ENCODE assay signal across 8 cellular contexts in genomic region chr19:36850646-36851442, GRCh38. TPM values are rescaled to one million over a fixed set of nuclear protein-coding genes. Genes with fewer than 3 reads are reported as not detected.
DNase-seq lines count a peak whose midpoint lies in the region; ATAC-seq and TF ChIP-seq lines count a peak whose summit lies in the region.

TSS of gene ZNF345 (plus strand) at chr19:36850876. CDS start at chr19:36876831, 25,955 bp downstream.

- DNase-seq in NCI-H748 treated with DMSO at 0.1 percent for 48 hours (lab: John Stamatoyannopoulos, UW) (peak; percentile 96), lower leg skin (ENCODE audit: low spot score in 2 of 2) (peak; percentile 92 to 97)
- DNase-seq in activated CD4-positive, alpha-beta memory T cell treated with anti-CD3 and anti-CD28 coated beads, Interleukin-2, amount 10 ng/mL, durations not matched to agents 7 days and 5 days, result peak; percentile 89
- DNase-seq in stimulated activated CD4-positive, alpha-beta T cell treated with anti-CD3 and anti-CD28 coated beads, Interleukin-4, amount 100 ng/mL, for 24 hours, result peak; percentile 88

- H3K27ac Mint-ChIP-seq in activated CD4-positive, alpha-beta memory T cell treated with anti-CD3 and anti-CD28 coated beads, Interleukin-2, amount 10 ng/mL, durations not matched to agents 7 days and 5 days, result no peak within 1 kb of the TSS

- TF ChIP-seq POLR2A in lower leg skin (IDR thresholded peaks at IDR 0.05), result no peak

- peak within 1 kb of the TSS; percentile 82 for H3K27ac ChIP-seq in BLaER1
- peak within 1 kb of the TSS; percentile 64 for H3K27ac ChIP-seq in ectodermal cell (ENCODE audit: insufficient read depth, low read depth, low read length, poor library complexity, severe bottlenecking)

- ATAC-seq in GM19351 (IDR thresholded peaks at IDR 0.05; ENCODE audit: unreplicated experiment) (peak; percentile 82), HG03520 (IDR thresholded peaks at IDR 0.05; ENCODE audit: unreplicated experiment) (peak; percentile 66)

- no peaks in the 10 kb centered on the region for H4K20me1 ChIP-seq in BLaER1

- peaks cover 58% of the 10 kb centered on the region for H3K36me3 Mint-ChIP-seq in activated CD4-positive, alpha-beta memory T cell treated with anti-CD3 and anti-CD28 coated beads, Interleukin-2, amount 10 ng/mL, durations not matched to agents 7 days and 5 days (ENCODE audit: low read depth)

- peak within 1 kb of the TSS; percentile 87 for H3K4me2 ChIP-seq in BLaER1

- H3K4me1 Mint-ChIP-seq in activated CD4-positive, alpha-beta memory T cell treated with anti-CD3 and anti-CD28 coated beads, Interleukin-2, amount 10 ng/mL, durations not matched to agents 7 days and 5 days, result peaks cover 6% of the 10 kb centered on the region

- no peak within 1 kb of the TSS for H3K4me3 Mint-ChIP-seq in activated CD4-positive, alpha-beta memory T cell treated with anti-CD3 and anti-CD28 coated beads, Interleukin-2, amount 10 ng/mL, durations not matched to agents 7 days and 5 days

- H3K27me3 Mint-ChIP-seq in activated CD4-positive, alpha-beta memory T cell treated with anti-CD3 and anti-CD28 coated beads, Interleukin-2, amount 10 ng/mL, durations not matched to agents 7 days and 5 days, result no peaks in the 10 kb centered on the region

- H3K9me3 Mint-ChIP-seq in activated CD4-positive, alpha-beta memory T cell treated with anti-CD3 and anti-CD28 coated beads, Interleukin-2, amount 10 ng/mL, durations not matched to agents 7 days and 5 days, result peaks cover 23% of the 10 kb centered on the region

- POLR2A ChIA-PET in activated CD4-positive, alpha-beta memory T cell treated with anti-CD3 and anti-CD28 coated beads, Interleukin-2, amount 10 ng/mL, durations not matched to agents 7 days and 5 days (lab: Charles Lee), result interaction anchor here (0.6 to 4.1 kb wide), 21 partner anchors 10 to 735 kb away, joined by 3 to 80 read pairs (median 5); partner anchors contain the start of genes POLR2I, TBCB, ZFP14 and ZNF146

- CTCF ChIA-PET in activated CD4-positive, alpha-beta memory T cell treated with anti-CD3 and anti-CD28 coated beads, Interleukin-2, amount 10 ng/mL, durations not matched to agents 7 days and 5 days (lab: Charles Lee), result interaction anchor here (0.6 to 1.5 kb wide), 10 partner anchors 13 to 1156 kb away, joined by 3 to 12 read pairs (median 3); partner anchors contain the start of genes ZNF382, ZNF420, ZNF566 and ZNF568

- H3K9me3 ChIP-seq in BLaER1, result peaks cover 55% of the 10 kb centered on the region
- H3K9me3 ChIP-seq in ectodermal cell (ENCODE audit: control insufficient read depth, low read length), result no peaks in the 10 kb centered on the region

- peak within 1 kb of the TSS; percentile 92 for H3K9ac ChIP-seq in BLaER1

- no peaks in the 10 kb centered on the region for H3K27me3 ChIP-seq in BLaER1
- H3K27me3 ChIP-seq in ectodermal cell (ENCODE audit: control insufficient read depth, insufficient read depth, low read length, poor library complexity, severe bottlenecking), result no peaks in the 10 kb centered on the region

- WGBS in ectodermal cell, 2 experiments, result 2% methylated on average over 42 of the region's 42 CpGs
- 0% methylated on average over 38 to 42 of the region's 42 CpGs for WGBS in lower leg skin, 2 donors

- H3K4me3 ChIP-seq in BLaER1 (peak within 1 kb of the TSS; percentile 86), ectodermal cell (ENCODE audit: insufficient read depth, low read depth, low read length) (peak within 1 kb of the TSS; percentile 84), lower leg skin (ENCODE audit: low read depth, poor library complexity, severe bottlenecking) (peak within 1 kb of the TSS; percentile 68)

- intact Hi-C loops in lower leg skin (cut with DNase I; ENCODE audit: low total_unique reads), result no loop called here

- H3K4me1 ChIP-seq in BLaER1 (peaks cover 22% of the 10 kb centered on the region), ectodermal cell (ENCODE audit: control insufficient read depth, insufficient read depth, low read length) (peaks cover 5% of the 10 kb centered on the region)

- no peak for TF ChIP-seq CTCF in lower leg skin (IDR thresholded peaks at IDR 0.05)

- H3K36me3 ChIP-seq in BLaER1 (peaks cover 60% of the 10 kb centered on the region), ectodermal cell (ENCODE audit: control insufficient read depth, insufficient read depth, low read length) (peaks cover 29% of the 10 kb centered on the region)

RNA-seq across cellular contexts. Expression of gene ZNF345, which starts in this region (rescaled TPM):
- 1 to 10 TPM; 6.0 to 6.3 TPM for total RNA-seq in activated CD4-positive, alpha-beta memory T cell treated with anti-CD3 and anti-CD28 coated beads, Interleukin-2, amount 10 ng/mL, durations not matched to agents 7 days and 5 days
- 10.1 TPM for polyA plus RNA-seq in ectodermal cell (2013, experiment 1 of 4)
- 12.5 TPM for polyA plus RNA-seq in ectodermal cell (2013, experiment 2 of 4)
- polyA plus RNA-seq in ectodermal cell (2013, experiment 3 of 4), result 9.9 TPM
- polyA plus RNA-seq in ectodermal cell (2013, experiment 4 of 4), result 10.4 TPM
- 1 to 10 TPM; 3.6 to 8.6 (median 5.4) TPM for total RNA-seq in lower leg skin

Comparison
In these comparisons a context has a peak if more than half of its experiments do, and no peak if none do; other contexts are left out.
1. Peak in every context shown above with its lines: DNase-seq, ATAC-seq, H3K4me3 ChIP-seq and H3K27ac ChIP-seq.